Comparison of ENCODE assay signal across 16 cellular contexts in genomic region chr17:14316131-14316854, GRCh38. TPM values are rescaled to one million over a fixed set of nuclear protein-coding genes. Genes with fewer than 3 reads are reported as not detected.
DNase-seq lines count a peak whose midpoint lies in the region; ATAC-seq and TF ChIP-seq lines count a peak whose summit lies in the region.
"Had no signal": no experiment of that assay in that cellular context is flagged by ENCODE, and none has a peak within 500 bp of the region (broad histone marks: within the 10 kb centered on the region; RNA-seq: fewer than 3 reads in every experiment).

No MANE protein-coding gene starts in this region.

- peaks cover 39% of the 10 kb centered on the region for H3K36me3 Mint-ChIP-seq in nephron progenitor cell (ENCODE audit: low read depth)

- peaks cover 11% of the 10 kb centered on the region for H3K9me3 Mint-ChIP-seq in nephron progenitor cell
- H3K9me3 Mint-ChIP-seq: T-helper 1 cell treated with Interleukin-12 subunit alpha and Interleukin-12 subunit beta and Interleukin-4 antibody, amounts not matched to agents 30 μg/mL and 1 μg/mL, for 36 hours had no signal

- peak overlapping the region; percentile 46 for H3K4me3 Mint-ChIP-seq in nephron progenitor cell
- H3K4me3 Mint-ChIP-seq: T-helper 1 cell treated with Interleukin-12 subunit alpha and Interleukin-12 subunit beta and Interleukin-4 antibody, amounts not matched to agents 30 μg/mL and 1 μg/mL, for 36 hours had no signal

- peak; percentile 43 for DNase-seq in NCI-H82 (lab: John Stamatoyannopoulos, UW)
- no peak for DNase-seq in NCI-H82 treated with DMSO at 0.1 percent for 48 hours (lab: John Stamatoyannopoulos, UW; ENCODE audit: unreplicated experiment)
- peak; percentile 53 for DNase-seq in NOMO-1 treated with DMSO at 0.1 percent for 48 hours (lab: John Stamatoyannopoulos, UW; ENCODE audit: unreplicated experiment)
- peak; percentile 72 for DNase-seq in fibroblast of gingiva (ENCODE audit: low read depth)
- no peak for DNase-seq in nephron progenitor cell
- DNase-seq in sciatic nerve (ENCODE audit: low spot score): no peak
- DNase-seq in HT-29 (ENCODE audit: low spot score): no peak
- DNase-seq: activated CD4-positive, alpha-beta T cell treated with anti-CD3 and anti-CD28 coated beads for 1 hour; KBM-7; kidney; mucosa of descending colon; NCI-H187 treated with DMSO at 0.1 percent for 48 hours; NCI-H524 treated with DMSO at 0.1 percent for 48 hours had no signal

- peaks cover 86% of the 10 kb centered on the region for H3K4me1 Mint-ChIP-seq in nephron progenitor cell

- ATAC-seq in sciatic nerve: no peak
- no peak for ATAC-seq in GM21367 (IDR thresholded peaks at IDR 0.05; ENCODE audit: unreplicated experiment)
- ATAC-seq: HCT116, mucosa of descending colon had no signal

- no peak for TF ChIP-seq CTCF in nephron progenitor cell (IDR thresholded peaks at IDR 0.05)

- intact Hi-C loops in sciatic nerve (cut with DNase I): no loop called here

- H3K27ac Mint-ChIP-seq in nephron progenitor cell: peak overlapping the region; percentile 49
- H3K27ac Mint-ChIP-seq: T-helper 1 cell treated with Interleukin-12 subunit alpha and Interleukin-12 subunit beta and Interleukin-4 antibody, amounts not matched to agents 30 μg/mL and 1 μg/mL, for 36 hours had no signal

- H3K27me3 Mint-ChIP-seq in nephron progenitor cell (ENCODE audit: low read depth, poor library complexity): peaks cover 9% of the 10 kb centered on the region

RNA-seq across cellular contexts. Expression of gene HS3ST3B1, which starts 15.4 kb away (rescaled TPM):
- 1.2 TPM for total RNA-seq in sciatic nerve
- total RNA-seq in HT-29 (2014; rRNA removed; shearing (Covaris generic)): 0.13 TPM in 1 of 2 replicates, not detected in the other

Comparison
In these comparisons a context has a peak if more than half of its experiments do, and no peak if none do; other contexts are left out.
1. DNase-seq: peak in NCI-H82 (single experiment), NOMO-1 treated with DMSO at 0.1 percent for 48 hours (single experiment) and fibroblast of gingiva (single experiment); none in NCI-H82 treated with DMSO at 0.1 percent for 48 hours (single experiment), nephron progenitor cell (single experiment), sciatic nerve (single experiment) and HT-29 (single experiment).